ENCODE assay signal across 16 cellular contexts in the genomic region with DNA sequence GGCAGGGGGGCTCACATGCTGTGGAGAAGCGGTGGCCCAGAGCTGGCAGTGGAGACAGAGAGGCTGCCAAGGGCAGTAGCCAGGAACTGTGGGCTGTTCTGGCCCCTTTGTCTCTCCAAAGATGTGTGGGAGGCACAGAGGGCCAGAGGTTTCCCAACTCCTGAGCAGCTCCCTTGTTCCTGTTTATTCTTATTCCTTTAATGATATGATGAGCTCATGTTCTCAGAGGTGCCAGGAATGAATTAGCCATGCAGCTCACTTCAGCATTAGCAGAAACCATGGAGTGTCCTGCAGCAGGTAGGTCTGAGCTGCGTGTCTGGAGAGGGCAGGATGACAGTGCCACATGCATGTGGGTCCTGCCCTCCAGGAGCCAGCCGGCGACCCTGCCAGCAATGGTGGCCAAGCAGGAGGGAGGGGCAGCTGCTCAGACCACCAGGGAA.
DNase-seq lines count a peak whose midpoint lies in the region; ATAC-seq and TF ChIP-seq lines count a peak whose summit lies in the region.
"Had no signal": no experiment of that assay in that cellular context is flagged by ENCODE, and none has a peak within 500 bp of the region (broad histone marks: within the 10 kb centered on the region; RNA-seq: fewer than 3 reads in every experiment).

No MANE protein-coding gene starts in this region.

- DNase-seq in CD1c-positive myeloid dendritic cell (ENCODE audit: extremely low spot score) (peak; percentile 9), NCI-H446 treated with DMSO at 0.1 percent for 48 hours (lab: John Stamatoyannopoulos, UW) (peak; percentile 83), fibroblast of lung (ENCODE audit: low read depth in 2 of 2) (peak; percentile 40 to 74), posterior cingulate gyrus (peak in 6 of 10 donors; percentile 25 to 89 (median 42)), transverse colon (no peak)
- DNase-seq: activated CD4-positive, alpha-beta T cell treated with anti-CD3 and anti-CD28 coated beads, Interleukin-2, amount 50 U/mL, for 48 hours; activated effector memory CD4-positive, alpha-beta T cell treated with Interleukin-2 at 50 U/mL for 16 hours; NCI-H1048; Peyer's patch; stimulated activated CD4-positive, alpha-beta T cell treated with anti-CD3 and anti-CD28 coated beads, Interleukin-4, amount 100 ng/mL, for 1 hour had no signal

- 84% methylated on average over 4 of the region's 4 CpGs; no CpG with 5 or more reads in 1 of the 2 donors for WGBS in transverse colon (ENCODE audit: low coverage in 1 of 2), 2 donors

- in situ Hi-C loops in transverse colon (cut with MboI; ENCODE audit: low pct_ligation_motif_present in 1 of 4, low pct_unique_long_range_greater_than_20kb in 1 of 4, low sequenced_read_pairs in 3 of 4), result no loop called here

- no peak for TF ChIP-seq POLR2A in transverse colon (IDR thresholded peaks at IDR 0.05)

- H3K36me3 ChIP-seq in fibroblast of lung (ENCODE audit: control insufficient read depth, insufficient read depth, low read length), result no peaks in the 10 kb centered on the region
- H3K36me3 ChIP-seq in transverse colon, result no peaks in the 10 kb centered on the region
- H3K36me3 ChIP-seq: HAP-1, Peyer's patch had no signal

- H3K27ac ChIP-seq in fibroblast of lung (ENCODE audit: insufficient read depth, low read length) (no peak overlapping the region), transverse colon (no peak overlapping the region)
- H3K27ac ChIP-seq: epithelial cell of prostate, Peyer's patch had no signal

- H3K4me1 ChIP-seq in fibroblast of lung (ENCODE audit: control insufficient read depth, extremely low read depth, insufficient read depth, low read length) (no peaks in the 10 kb centered on the region), transverse colon (no peaks in the 10 kb centered on the region)
- H3K4me1 ChIP-seq: Peyer's patch had no signal

- no peak overlapping the region for H3K9ac ChIP-seq in fibroblast of lung (ENCODE audit: insufficient read depth, low read length)

- intact Hi-C loops in posterior cingulate gyrus (cut with DNase I), result no loop called here
- intact Hi-C loops in transverse colon (cut with DNase I; ENCODE audit: low total_unique reads), result no loop called here

- no peak for ATAC-seq in GM21786 (IDR thresholded peaks at IDR 0.05; ENCODE audit: unreplicated experiment)
- ATAC-seq in HG03571 (IDR thresholded peaks at IDR 0.05; ENCODE audit: unreplicated experiment), result no peak
- no peak for ATAC-seq in GM18520 (IDR thresholded peaks at IDR 0.05; ENCODE audit: unreplicated experiment)
- ATAC-seq: stimulated activated memory B cell treated with anti-CD40 and anti-IgM and Interleukin-4, amounts not matched to agents 10 μg/mL and 1 μg/mL and 100 μg/mL, for 72 hours had no signal

- H3K9me3 ChIP-seq in fibroblast of lung (ENCODE audit: control insufficient read depth, insufficient read depth, low read depth, low read length) (no peaks in the 10 kb centered on the region), transverse colon (no peaks in the 10 kb centered on the region)
- H3K9me3 ChIP-seq: HAP-1, Peyer's patch had no signal

- H4K20me1 ChIP-seq in fibroblast of lung (ENCODE audit: control insufficient read depth, extremely low read depth, insufficient read depth, low read length), result no peaks in the 10 kb centered on the region

- no peak overlapping the region for H3K4me3 ChIP-seq in fibroblast of lung (replicated peaks in 1 of 4; ENCODE audit: control extremely low read depth in 1 of 4, insufficient read depth in 1 of 4, low read depth in 3 of 4, low read length in 4 of 4)
- no peak overlapping the region for H3K4me3 ChIP-seq in transverse colon
- H3K4me3 ChIP-seq: HAP-1, Peyer's patch had no signal

- H2AFZ ChIP-seq in fibroblast of lung (ENCODE audit: low read length), result no peak overlapping the region

- H3K79me2 ChIP-seq in fibroblast of lung (ENCODE audit: control insufficient read depth, insufficient read depth, low read length), result no peaks in the 10 kb centered on the region

- TF ChIP-seq EP300 in transverse colon (IDR thresholded peaks at IDR 0.05; ENCODE audit: low read depth), result no peak

- peaks cover 9% of the 10 kb centered on the region for H3K27me3 ChIP-seq in fibroblast of lung (ENCODE audit: control insufficient read depth, insufficient read depth, low read length)
- no peaks in the 10 kb centered on the region for H3K27me3 ChIP-seq in transverse colon
- H3K27me3 ChIP-seq: Peyer's patch had no signal

- H3K4me2 ChIP-seq in fibroblast of lung (ENCODE audit: extremely low read depth, insufficient read depth, low read length), result no peak overlapping the region

- no peak for TF ChIP-seq CTCF in fibroblast of lung (conservative IDR thresholded peaks at IDR 0.05 in 1 of 2, IDR thresholded peaks at IDR 0.05 in 1 of 2; ENCODE audit: low read depth in 1 of 2, low read length in 2 of 2)
- TF ChIP-seq CTCF in transverse colon (IDR thresholded peaks at IDR 0.05), result no peak
